Comparison of ENCODE assay signal across 21 cellular contexts in genomic region chr9:126023962-126024361, GRCh38.
"Had no signal": no experiment of that assay in that cellular context is flagged by ENCODE, and none has a peak within 500 bp of the region (broad histone marks: within the 10 kb centered on the region; RNA-seq: fewer than 3 reads in every experiment).

No MANE protein-coding gene starts in this region.

- H3K36me3 Mint-ChIP-seq: immature natural killer cell; naive thymus-derived CD8-positive, alpha-beta T cell; stimulated activated naive B cell treated with anti-CD40 and anti-IgM and Interleukin-4, amounts not matched to agents 10 μg/mL and 1 μg/mL and 100 μg/mL, for 72 hours had no signal

- DNase-seq: cortex of kidney; effector memory CD8-positive, alpha-beta T cell; esophagus squamous epithelium; foreskin melanocyte; glutamatergic neuron; hypothalamus; immature natural killer cell; islet precursor cell; lower lobe of right lung; naive thymus-derived CD8-positive, alpha-beta T cell; stimulated activated naive B cell treated with anti-CD40 and anti-IgM and Interleukin-4, amounts not matched to agents 10 μg/mL and 1 μg/mL and 100 μg/mL, for 72 hours; upper lobe of right lung had no signal

- H3K4me1 ChIP-seq: esophagus squamous epithelium, lower lobe of right lung, prostate gland, right atrium auricular region, tibial nerve, upper lobe of right lung, vagina had no signal

- H3K4me3 ChIP-seq: esophagus squamous epithelium, lower lobe of right lung, prostate gland, right atrium auricular region, thoracic aorta, tibial nerve, upper lobe of right lung, vagina had no signal

- H3K27ac Mint-ChIP-seq: effector memory CD8-positive, alpha-beta T cell; immature natural killer cell; naive thymus-derived CD8-positive, alpha-beta T cell; stimulated activated naive B cell treated with anti-CD40 and anti-IgM and Interleukin-4, amounts not matched to agents 10 μg/mL and 1 μg/mL and 100 μg/mL, for 72 hours; stimulated activated naive CD8-positive, alpha-beta T cell treated with anti-CD3 and anti-CD28 coated beads, Interleukin-15, Interleukin-2, amounts not matched to agents 100 ng/mL and 50 ng/mL, for 24 hours had no signal

- ATAC-seq: effector memory CD8-positive, alpha-beta T cell; left ventricle myocardium superior; lower lobe of right lung; naive thymus-derived CD8-positive, alpha-beta T cell; sciatic nerve; stimulated activated naive B cell treated with anti-CD40 and anti-IgM and Interleukin-4, amounts not matched to agents 10 μg/mL and 1 μg/mL and 100 μg/mL, for 72 hours; upper lobe of right lung had no signal

- H3K9me3 ChIP-seq: esophagus squamous epithelium, lower lobe of right lung, prostate gland, right atrium auricular region, thoracic aorta, tibial nerve, upper lobe of right lung, vagina had no signal

- H3K4me1 Mint-ChIP-seq: immature natural killer cell; neural crest cell; stimulated activated naive B cell treated with anti-CD40 and anti-IgM and Interleukin-4, amounts not matched to agents 10 μg/mL and 1 μg/mL and 100 μg/mL, for 72 hours had no signal

- H3K36me3 ChIP-seq: esophagus squamous epithelium, lower lobe of right lung, prostate gland, right atrium auricular region, thoracic aorta, tibial nerve, upper lobe of right lung, vagina had no signal

- H3K27me3 ChIP-seq: esophagus squamous epithelium, right atrium auricular region, tibial nerve, upper lobe of right lung, vagina had no signal

- H3K4me3 Mint-ChIP-seq: effector memory CD8-positive, alpha-beta T cell; immature natural killer cell; naive thymus-derived CD8-positive, alpha-beta T cell; neural crest cell; stimulated activated naive B cell treated with anti-CD40 and anti-IgM and Interleukin-4, amounts not matched to agents 10 μg/mL and 1 μg/mL and 100 μg/mL, for 72 hours; stimulated activated naive CD8-positive, alpha-beta T cell treated with anti-CD3 and anti-CD28 coated beads, Interleukin-15, Interleukin-2, amounts not matched to agents 100 ng/mL and 50 ng/mL, for 24 hours had no signal

- H3K27ac ChIP-seq: esophagus squamous epithelium, lower lobe of right lung, prostate gland, right atrium auricular region, thoracic aorta, tibial nerve, upper lobe of right lung, vagina had no signal

- H3K9me3 Mint-ChIP-seq: effector memory CD8-positive, alpha-beta T cell; immature natural killer cell; naive thymus-derived CD8-positive, alpha-beta T cell; neural crest cell; stimulated activated naive CD8-positive, alpha-beta T cell treated with anti-CD3 and anti-CD28 coated beads, Interleukin-15, Interleukin-2, amounts not matched to agents 100 ng/mL and 50 ng/mL, for 24 hours had no signal
